In the genomic region with DNA sequence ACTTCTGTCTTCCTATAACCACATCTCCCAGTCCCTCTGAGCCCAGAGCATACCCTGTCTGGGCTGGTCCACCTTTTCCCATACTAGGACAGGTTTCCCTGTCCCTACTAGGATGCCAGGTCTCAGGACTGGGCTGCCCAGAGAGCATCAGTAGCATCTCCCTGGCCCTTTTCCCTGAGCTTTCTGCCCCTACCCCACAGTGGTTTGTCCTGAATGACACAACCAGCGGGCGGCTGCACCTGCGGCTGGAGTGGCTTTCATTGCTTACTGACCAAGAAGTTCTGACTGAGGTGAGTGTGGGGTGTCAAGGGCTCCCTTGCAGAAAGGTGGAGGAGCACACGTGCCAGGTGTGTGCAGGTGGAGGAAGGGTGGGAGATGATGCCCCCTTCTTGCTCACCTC, we compare ENCODE assay signal across 16 cellular contexts. TPM values are rescaled to one million over a fixed set of nuclear protein-coding genes. Genes with fewer than 3 reads are reported as not detected.
DNase-seq lines count a peak whose midpoint lies in the region; ATAC-seq and TF ChIP-seq lines count a peak whose summit lies in the region.
"Had no signal": no experiment of that assay in that cellular context is flagged by ENCODE, and none has a peak within 500 bp of the region (broad histone marks: within the 10 kb centered on the region; RNA-seq: fewer than 3 reads in every experiment).

No MANE protein-coding gene starts in this region.

- ATAC-seq in upper lobe of right lung = no peak

- H3K36me3 ChIP-seq in esophagus muscularis mucosa (no peaks in the 10 kb centered on the region), sigmoid colon (no peaks in the 10 kb centered on the region), upper lobe of right lung (no peaks in the 10 kb centered on the region)

- WGBS in esophagus muscularis mucosa = 97% methylated on average over 4 of the region's 4 CpGs
- WGBS in sigmoid colon, 2 donors = 94 to 95% methylated on average over 4 of the region's 4 CpGs

- no peak for TF ChIP-seq CTCF in esophagus muscularis mucosa (IDR thresholded peaks at IDR 0.05)
- no peak for TF ChIP-seq CTCF in sigmoid colon (IDR thresholded peaks at IDR 0.05)
- TF ChIP-seq CTCF in upper lobe of right lung (IDR thresholded peaks at IDR 0.05) = no peak

- TF ChIP-seq EP300 in esophagus muscularis mucosa (IDR thresholded peaks at IDR 0.05) (no peak), sigmoid colon (IDR thresholded peaks at IDR 0.05) (no peak)

- H3K4me3 ChIP-seq in esophagus muscularis mucosa = no peak overlapping the region
- H3K4me3 ChIP-seq in sigmoid colon = no peak overlapping the region
- H3K4me3 ChIP-seq in upper lobe of right lung = no peak overlapping the region

- no peak overlapping the region for H3K27ac ChIP-seq in esophagus muscularis mucosa (replicated peaks in 1 of 4)
- H3K27ac ChIP-seq in sigmoid colon = peak overlapping the region in 3 of 4 donors; percentile 80 to 89 (median 87)
- no peak overlapping the region for H3K27ac ChIP-seq in upper lobe of right lung

- no peaks in the 10 kb centered on the region for H3K4me1 ChIP-seq in esophagus muscularis mucosa
- H3K4me1 ChIP-seq in sigmoid colon = peaks cover 0 to 47% (median 33%) of the 10 kb centered on the region in 4 donors
- peaks cover 14% of the 10 kb centered on the region for H3K4me1 ChIP-seq in upper lobe of right lung

- no peaks in the 10 kb centered on the region for H3K9me3 ChIP-seq in esophagus muscularis mucosa
- H3K9me3 ChIP-seq in sigmoid colon = no peaks in the 10 kb centered on the region
- no peaks in the 10 kb centered on the region for H3K9me3 ChIP-seq in upper lobe of right lung

- TF ChIP-seq POLR2A in esophagus muscularis mucosa (IDR thresholded peaks at IDR 0.05; ENCODE audit: low read depth) = no peak
- no peak for TF ChIP-seq POLR2A in sigmoid colon (IDR thresholded peaks at IDR 0.05)

- DNase-seq in esophagus muscularis mucosa (ENCODE audit: extremely low spot score) (peak; percentile 74), mesenteric fat pad (ENCODE audit: low spot score) (peak; percentile 35), sigmoid colon (no peak), upper lobe of right lung (peak; percentile 50), NCI-H1092 treated with DMSO at 0.1 percent for 48 hours (lab: John Stamatoyannopoulos, UW) (no peak), 8988T (no peak), NCI-H748 treated with DMSO at 0.1 percent for 48 hours (lab: John Stamatoyannopoulos, UW) (no peak)
- no peak for DNase-seq in stimulated activated naive CD4-positive, alpha-beta T cell (lab: John Stamatoyannopoulos, UW)
- DNase-seq: C1 segment of cervical spinal cord; Calu3; CD4-positive, alpha-beta memory T cell; COR-L47; DMS53; DND-41; GOT3; HCEC 1CT had no signal

- intact Hi-C loops in esophagus muscularis mucosa (cut with DNase I) (no loop called here), sigmoid colon (cut with DNase I) (no loop called here), upper lobe of right lung (cut with DNase I) (no loop called here)

- H3K27me3 ChIP-seq in esophagus muscularis mucosa = peaks cover 0 to 10% (median 0%) of the 10 kb centered on the region in 4 donors
- H3K27me3 ChIP-seq in sigmoid colon = no peaks in the 10 kb centered on the region
- no peaks in the 10 kb centered on the region for H3K27me3 ChIP-seq in upper lobe of right lung

RNA-seq across cellular contexts. Expression of a gene that starts 33.5 kb away (rescaled TPM):
- total RNA-seq in esophagus muscularis mucosa (1 to 10 TPM in 1 of 4 donors, under 1 TPM in 2, not detected in 1; 0.45 to 1.1 (median 0.83) TPM), mesenteric fat pad (0.19 TPM), sigmoid colon (10 to 100 TPM; 15.1 to 19.4 (median 17.2) TPM), upper lobe of right lung (66.4 TPM)
- polyA plus RNA-seq in sigmoid colon = under 1 TPM; 0.23 to 0.63 (median 0.60) TPM
- polyA plus RNA-seq: CD4-positive, alpha-beta memory T cell had no signal

Comparison
In these comparisons a context has a peak if more than half of its experiments do, and no peak if none do; other contexts are left out.
1. DNase-seq: peak in esophagus muscularis mucosa (single experiment), mesenteric fat pad (single experiment) and upper lobe of right lung (single experiment); none in sigmoid colon (single experiment), NCI-H1092 treated with DMSO at 0.1 percent for 48 hours (single experiment), 8988T (single experiment), NCI-H748 treated with DMSO at 0.1 percent for 48 hours (single experiment) and stimulated activated naive CD4-positive, alpha-beta T cell (0 of 6).
2. H3K27ac ChIP-seq: peak in sigmoid colon (3 of 4); none in esophagus muscularis mucosa (0 of 4) and upper lobe of right lung (single experiment).
3. RNA of a gene that starts 33.5 kb away (total RNA-seq): 66.4 TPM in upper lobe of right lung (single experiment) and 15.1 to 19.4 TPM in sigmoid colon; 0.45 to 1.1 TPM in esophagus muscularis mucosa and 0.19 TPM in mesenteric fat pad (single experiment); every median in the first group is over 4 times any median in the second.